8 cellular contexts compared by ENCODE assay signal in the genomic region with DNA sequence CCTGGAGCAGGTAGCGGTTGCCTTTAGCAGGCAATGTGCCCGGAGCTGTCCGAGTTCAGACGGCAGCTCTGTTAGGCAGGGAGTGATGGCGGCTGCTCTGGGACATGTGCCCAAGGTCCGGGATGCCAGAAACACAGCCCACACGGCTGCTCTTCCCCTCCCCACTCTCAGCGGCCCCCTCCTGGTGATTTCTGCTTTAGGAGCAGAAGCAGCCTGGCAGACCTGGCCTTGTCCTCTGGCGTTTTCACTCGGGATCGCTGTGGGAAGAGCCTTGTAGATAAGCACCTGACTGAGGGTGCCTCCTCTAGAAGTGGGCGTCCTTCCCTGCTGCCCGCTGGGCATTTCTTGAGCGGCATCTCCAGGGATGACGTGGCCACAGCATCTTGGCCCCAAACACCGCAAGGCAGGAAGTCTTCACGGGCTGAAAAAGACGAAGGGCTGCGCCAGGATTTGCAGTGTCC.
DNase-seq lines count a peak whose midpoint lies in the region; ATAC-seq and TF ChIP-seq lines count a peak whose summit lies in the region.

No MANE protein-coding gene starts in this region.

- 38 to 41% methylated on average over 16 to 18 of the region's 19 CpGs for WGBS in lower leg skin, 2 donors

- no peaks in the 10 kb centered on the region for H3K4me1 ChIP-seq in mucosa of descending colon (ENCODE audit: low read depth)

- H3K36me3 ChIP-seq in mucosa of descending colon (ENCODE audit: low read depth), result no peaks in the 10 kb centered on the region

- peaks cover 0 to 7% (median 6%) of the 10 kb centered on the region in 3 donors for H3K27me3 Mint-ChIP-seq in immature natural killer cell (ENCODE audit: low read depth in 3 of 3)

- H3K4me3 Mint-ChIP-seq in immature natural killer cell, result no peak overlapping the region

- no peak for TF ChIP-seq CTCF in mucosa of descending colon (IDR thresholded peaks at IDR 0.05)
- no peak for TF ChIP-seq CTCF in lower leg skin (IDR thresholded peaks at IDR 0.05)

- H3K27ac Mint-ChIP-seq in immature natural killer cell, result no peak overlapping the region

- peaks cover 0 to 2% of the 10 kb centered on the region in 2 donors for H3K4me1 Mint-ChIP-seq in immature natural killer cell

- H3K36me3 Mint-ChIP-seq in immature natural killer cell, result no peaks in the 10 kb centered on the region

- no peak for TF ChIP-seq POLR2A in lower leg skin (IDR thresholded peaks at IDR 0.05)

- no peaks in the 10 kb centered on the region for H3K9me3 Mint-ChIP-seq in immature natural killer cell

- H3K4me3 ChIP-seq in mucosa of descending colon (no peak overlapping the region), lower leg skin (ENCODE audit: low read depth, poor library complexity, severe bottlenecking) (no peak overlapping the region)

- DNase-seq in DMS 273 (lab: John Stamatoyannopoulos, UW; ENCODE audit: unreplicated experiment) (peak; percentile 65), DMS 273 treated with DMSO at 0.1 percent for 48 hours (lab: John Stamatoyannopoulos, UW) (no peak), dedifferentiated amniotic fluid mesenchymal stem cell (ENCODE audit: extremely low spot score) (peak; percentile 15), mucosa of descending colon (no peak), immature natural killer cell (no peak), lower leg skin (ENCODE audit: low spot score in 2 of 2) (no peak), kidney tubule cell (ENCODE audit: low spot score) (no peak)

- intact Hi-C loops in mucosa of descending colon (cut with DNase I, micrococcal nuclease) (no loop called here), lower leg skin (cut with DNase I; ENCODE audit: low total_unique reads) (no loop called here)

- H3K9me3 ChIP-seq in mucosa of descending colon, result no peaks in the 10 kb centered on the region

- ATAC-seq in mucosa of descending colon (peak; percentile 6), GM18861 (IDR thresholded peaks at IDR 0.05; ENCODE audit: unreplicated experiment) (no peak)

Comparison
In these comparisons a context has a peak if more than half of its experiments do, and no peak if none do; other contexts are left out.
1. DNase-seq: peak in DMS 273 (single experiment) and dedifferentiated amniotic fluid mesenchymal stem cell (single experiment); none in DMS 273 treated with DMSO at 0.1 percent for 48 hours (single experiment), mucosa of descending colon (0 of 3), immature natural killer cell (0 of 3), lower leg skin (0 of 2) and kidney tubule cell (single experiment).